16 cellular contexts compared by ENCODE assay signal in the genomic region with DNA sequence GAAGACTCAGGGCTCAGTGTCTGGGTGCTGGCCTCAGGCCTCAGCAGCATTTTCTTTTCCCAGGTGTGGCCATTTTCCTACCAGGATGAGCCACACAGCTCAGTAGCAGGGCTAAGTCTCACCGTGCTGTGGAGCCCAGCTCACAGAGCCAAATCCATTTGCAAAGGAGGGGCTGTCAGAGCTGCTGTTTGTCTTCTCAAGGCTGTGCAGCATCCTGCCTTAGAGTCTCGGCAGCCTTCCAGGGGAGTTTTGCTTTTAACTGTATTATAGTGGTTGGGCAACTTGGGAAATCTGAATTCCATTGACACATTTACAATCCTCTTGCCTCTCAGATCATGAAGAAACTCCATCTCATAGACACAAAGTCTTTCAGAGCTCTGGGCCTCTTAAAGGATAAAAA.
DNase-seq lines count a peak whose midpoint lies in the region; ATAC-seq and TF ChIP-seq lines count a peak whose summit lies in the region.
"Had no signal": no experiment of that assay in that cellular context is flagged by ENCODE, and none has a peak within 500 bp of the region (broad histone marks: within the 10 kb centered on the region; RNA-seq: fewer than 3 reads in every experiment).

No MANE protein-coding gene starts in this region.

- in situ Hi-C loops in astrocyte of the cerebellum (cut with HindIII; ENCODE audit: low sequenced_read_pairs): no loop called here

- no CpG with 5 or more reads among the region's 2 CpGs for WGBS in H9 (ENCODE audit: extremely low coverage, insufficient read length, low lambda C conversion rate)
- WGBS in spleen, 5 donors: 58 to 76% (median 64%) methylated on average over 1 to 2 of the region's 2 CpGs

- no peak overlapping the region for H3K23ac ChIP-seq in H9 (ENCODE audit: insufficient read length, low read depth, low read length)

- H2BK120ac ChIP-seq in H9 (ENCODE audit: low read depth, low read length, poor library complexity, severe bottlenecking): no peak overlapping the region

- H3K4me3 ChIP-seq in astrocyte of the cerebellum (ENCODE audit: low read depth, low read length) (no peak overlapping the region), spleen (no peak overlapping the region)
- H3K4me3 ChIP-seq in CD8-positive, alpha-beta T cell (ENCODE audit: low read depth, low read length): no peak overlapping the region
- H3K4me3 ChIP-seq: left ventricle myocardium inferior, Peyer's patch, prostate gland had no signal

- H3K27me3 ChIP-seq in H9 (ENCODE audit: insufficient read depth, low read length): no peaks in the 10 kb centered on the region
- H3K27me3 ChIP-seq in spleen (replicated peaks in 1 of 7): peaks cover 0 to 36% (median 0%) of the 10 kb centered on the region in 7 donors
- no peaks in the 10 kb centered on the region for H3K27me3 ChIP-seq in CD8-positive, alpha-beta T cell (ENCODE audit: insufficient read depth, low read length)
- H3K27me3 ChIP-seq: Peyer's patch had no signal

- no peak overlapping the region for H2BK15ac ChIP-seq in H9 (ENCODE audit: low read depth, low read length)

- H2AFZ ChIP-seq in H9 (ENCODE audit: low read length): no peak overlapping the region

- H3K4me1 Mint-ChIP-seq in H9 (peaks cover 24 to 25% of the 10 kb centered on the region in 2 experiments), CD14-positive monocyte (peaks cover 2% of the 10 kb centered on the region)
- H3K4me1 Mint-ChIP-seq in CD8-positive, alpha-beta T cell (ENCODE audit: low read depth): no peaks in the 10 kb centered on the region

- no peak overlapping the region for H3K27ac Mint-ChIP-seq in H9
- no peak overlapping the region for H3K27ac Mint-ChIP-seq in CD8-positive, alpha-beta T cell
- no peak overlapping the region for H3K27ac Mint-ChIP-seq in CD14-positive monocyte

- H3K36me3 Mint-ChIP-seq in H9 (ENCODE audit: insufficient read depth in 1 of 3, low read depth in 3 of 3) (no peaks in the 10 kb centered on the region), CD14-positive monocyte (no peaks in the 10 kb centered on the region)
- no peaks in the 10 kb centered on the region for H3K36me3 Mint-ChIP-seq in CD8-positive, alpha-beta T cell

- H3K4me3 Mint-ChIP-seq in H9 (no peak overlapping the region), CD14-positive monocyte (no peak overlapping the region)
- H3K4me3 Mint-ChIP-seq in CD8-positive, alpha-beta T cell: no peak overlapping the region

- H4K20me1 ChIP-seq in H9 (ENCODE audit: control insufficient read depth, insufficient read depth, insufficient read length): no peaks in the 10 kb centered on the region

- no peak overlapping the region for H4K91ac ChIP-seq in H9 (ENCODE audit: insufficient read length, low read depth, low read length)

- no peak overlapping the region for H3K56ac ChIP-seq in H9 (ENCODE audit: insufficient read length, low read depth, low read length)

- no peak overlapping the region for H2BK12ac ChIP-seq in H9 (ENCODE audit: insufficient read length, low read depth, low read length)

- no peak overlapping the region for H3K14ac ChIP-seq in H9 (ENCODE audit: insufficient read depth, low read length)

- no peak overlapping the region for H4K8ac ChIP-seq in H9 (replicated peaks; ENCODE audit: insufficient read length, low read depth, low read length)

- no peak overlapping the region for H3T11ph ChIP-seq in H9 (ENCODE audit: low read length)

- no peaks in the 10 kb centered on the region for H3K23me2 ChIP-seq in H9 (ENCODE audit: insufficient read length, low read depth, low read length, poor library complexity, severe bottlenecking)

- intact Hi-C loops in spleen (cut with DNase I; ENCODE audit: low total_unique reads) (no loop called here), CD14-positive monocyte (cut with micrococcal nuclease) (no loop called here)
- intact Hi-C loops in CD8-positive, alpha-beta T cell (cut with DNase I, micrococcal nuclease): no loop called here

- H3K27ac ChIP-seq in H9 (ENCODE audit: insufficient read length, low read depth, low read length) (no peak overlapping the region), spleen (no peak overlapping the region)
- no peak overlapping the region for H3K27ac ChIP-seq in CD8-positive, alpha-beta T cell (ENCODE audit: low read depth, low read length)
- H3K27ac ChIP-seq: left ventricle myocardium inferior, Peyer's patch, prostate gland had no signal

- H3K4me1 ChIP-seq in H9 (ENCODE audit: insufficient read depth, low read length): no peaks in the 10 kb centered on the region
- H3K4me1 ChIP-seq in spleen: no peaks in the 10 kb centered on the region
- no peaks in the 10 kb centered on the region for H3K4me1 ChIP-seq in CD8-positive, alpha-beta T cell (ENCODE audit: insufficient read depth, low read length)
- H3K4me1 ChIP-seq: left ventricle myocardium inferior, Peyer's patch, prostate gland had no signal

- H2AK5ac ChIP-seq in H9 (ENCODE audit: insufficient read length, low read length): no peak overlapping the region

- H2BK5ac ChIP-seq in H9 (ENCODE audit: insufficient read length, low read length): no peak overlapping the region

- no peak overlapping the region for H3K4ac ChIP-seq in H9 (ENCODE audit: low read depth, low read length)

- no peak overlapping the region for H4K5ac ChIP-seq in H9 (ENCODE audit: insufficient read length, low read depth, low read length)

- H3K9me3 ChIP-seq in H9 (ENCODE audit: control insufficient read depth, low read depth, low read length) (no peaks in the 10 kb centered on the region), spleen (no peaks in the 10 kb centered on the region)
- no peaks in the 10 kb centered on the region for H3K9me3 ChIP-seq in CD8-positive, alpha-beta T cell (ENCODE audit: low read length)
- H3K9me3 ChIP-seq: left ventricle myocardium inferior, Peyer's patch, prostate gland had no signal

- TF ChIP-seq CTCF in H9 (conservative IDR thresholded peaks at IDR 0.05) (no peak), astrocyte of the cerebellum (IDR thresholded peaks at IDR 0.05; ENCODE audit: low read depth, low read length, missing control alignments) (no peak), spleen (IDR thresholded peaks at IDR 0.05 in 8 of 11, conservative IDR thresholded peaks at IDR 0.05 in 3 of 11) (no peak), CD14-positive monocyte (IDR thresholded peaks at IDR 0.05) (no peak)
- TF ChIP-seq CTCF in CD8-positive, alpha-beta T cell (IDR thresholded peaks at IDR 0.05): no peak

- POLR2A ChIA-PET in CD8-positive, alpha-beta T cell (lab: Charles Lee): no interaction called here

- no peaks in the 10 kb centered on the region for H3K79me1 ChIP-seq in H9 (ENCODE audit: insufficient read depth, low read depth, low read length, poor library complexity, severe bottlenecking)

- TF ChIP-seq POLR2A in spleen (IDR thresholded peaks at IDR 0.05): no peak

- no peak overlapping the region for H2BK20ac ChIP-seq in H9 (ENCODE audit: low read depth, low read length, poor library complexity, severe bottlenecking)

- CTCF ChIA-PET in CD8-positive, alpha-beta T cell (lab: Charles Lee): no interaction called here

- no peak overlapping the region for H3K18ac ChIP-seq in H9 (ENCODE audit: insufficient read length, low read depth, low read length)

- H3K9me3 Mint-ChIP-seq in H9: no peaks in the 10 kb centered on the region; a peak in 1 of 5 replicates
- no peaks in the 10 kb centered on the region for H3K9me3 Mint-ChIP-seq in CD8-positive, alpha-beta T cell
- peaks cover 0 to 1% (median 0%) of the 10 kb centered on the region in 7 donors for H3K9me3 Mint-ChIP-seq in CD14-positive monocyte

- no peak overlapping the region for H3K4me2 ChIP-seq in H9 (ENCODE audit: insufficient read depth, insufficient read length, low read length)

- H3K27me3 Mint-ChIP-seq in H9 (ENCODE audit: low read depth): peaks cover 14% of the 10 kb centered on the region
- H3K27me3 Mint-ChIP-seq in CD8-positive, alpha-beta T cell (ENCODE audit: low read depth): peaks cover 26% of the 10 kb centered on the region
- peaks cover 7 to 15% (median 8%) of the 10 kb centered on the region in 3 donors for H3K27me3 Mint-ChIP-seq in CD14-positive monocyte (ENCODE audit: low read depth in 3 of 3)

- DNase-seq in H9 (peak; percentile 14), astrocyte of the cerebellum (ENCODE audit: low read depth) (peak; percentile 27), fibroblast of the conjunctiva (ENCODE audit: low read depth) (peak; percentile 27), spleen (peak; percentile 34), NCI-H1417 (lab: John Stamatoyannopoulos, UW) (no peak), CD14-positive monocyte (ENCODE audit: low spot score) (no peak)
- no peak for DNase-seq in CD8-positive, alpha-beta T cell
- DNase-seq: activated CD4-positive, CD25-positive, alpha-beta regulatory T cell treated with anti-CD3 and anti-CD28 coated beads, Interleukin-2, amount 50 U/mL, for 72 hours; activated CD8-positive, alpha-beta memory T cell treated with anti-CD3 and anti-CD28 coated beads, Interleukin-2, amount 50 U/mL, for 48 hours; activated naive CD4-positive, alpha-beta T cell treated with anti-CD3 and anti-CD28 coated beads, Interleukin-2, amount 50 U/mL, for 16 hours; central memory CD4-positive, alpha-beta T cell; left ventricle myocardium inferior; NCI-H1930; NCI-H526; Peyer's patch had no signal

- H3K9ac ChIP-seq in H9 (ENCODE audit: extremely low read depth, insufficient read length, low read length): no peak overlapping the region

- no peak for ATAC-seq in CD8-positive, alpha-beta T cell

- no peaks in the 10 kb centered on the region for H3K36me3 ChIP-seq in spleen
- H3K36me3 ChIP-seq in CD8-positive, alpha-beta T cell (ENCODE audit: insufficient read depth, low read length): no peaks in the 10 kb centered on the region
- H3K36me3 ChIP-seq: left ventricle myocardium inferior, Peyer's patch, prostate gland had no signal

- no peaks in the 10 kb centered on the region for H3K79me2 ChIP-seq in H9 (ENCODE audit: insufficient read depth, low read length)

Comparison
In these comparisons a context has a peak if more than half of its experiments do, and no peak if none do; other contexts are left out.
1. DNase-seq: peak in H9 (single experiment), astrocyte of the cerebellum (single experiment), fibroblast of the conjunctiva (single experiment) and spleen (single experiment); none in NCI-H1417 (0 of 3), CD8-positive, alpha-beta T cell (0 of 7) and CD14-positive monocyte (single experiment).